In genomic region chr10:116271593-116272496, GRCh38 we compare ENCODE assay signal across 9 cellular contexts. TPM values are rescaled to one million over a fixed set of nuclear protein-coding genes. Genes with fewer than 3 reads are reported as not detected.
DNase-seq lines count a peak whose midpoint lies in the region; TF ChIP-seq lines count a peak whose summit lies in the region.
"Had no signal": no experiment of that assay in that cellular context is flagged by ENCODE, and none has a peak within 500 bp of the region (broad histone marks: within the 10 kb centered on the region; RNA-seq: fewer than 3 reads in every experiment).

No MANE protein-coding gene starts in this region.

- no peaks in the 10 kb centered on the region for H3K9me3 ChIP-seq in esophagus (ENCODE audit: control insufficient read depth in 2 of 2, insufficient read depth in 1 of 2, low read depth in 1 of 2, low read length in 1 of 2)

- H3K27ac ChIP-seq in esophagus (ENCODE audit: low read depth in 2 of 2, low read length in 1 of 2) = peak overlapping the region; percentile 17 to 48

- no peak for TF ChIP-seq CTCF in nephron (IDR thresholded peaks at IDR 0.05; ENCODE audit: unreplicated experiment in 3 of 3)

- peaks cover 34% of the 10 kb centered on the region for H3K4me1 Mint-ChIP-seq in nephron

- H3K27me3 Mint-ChIP-seq in nephron (ENCODE audit: low read depth) = peaks cover 50% of the 10 kb centered on the region

- peak overlapping the region; percentile 86 to 90 (median 89) for H3K4me3 Mint-ChIP-seq in nephron

- DNase-seq in AG08396 (ENCODE audit: low spot score) (peak; percentile 65), HK-2 (ENCODE audit: unreplicated experiment) (peak; percentile 62), H4 (ENCODE audit: low spot score) (no peak), NOMO-1 (lab: John Stamatoyannopoulos, UW; ENCODE audit: unreplicated experiment in 2 of 2) (no peak), NCI-H2227 (lab: John Stamatoyannopoulos, UW; ENCODE audit: unreplicated experiment) (no peak), COR-L47 (lab: John Stamatoyannopoulos, UW) (no peak)
- DNase-seq: effector CD8-positive, alpha-beta T cell had no signal

- H3K4me1 ChIP-seq in esophagus (ENCODE audit: control insufficient read depth in 2 of 2, insufficient read depth in 2 of 2, low read length in 1 of 2) = peaks cover 7 to 15% of the 10 kb centered on the region in 2 donors

- peaks cover 8% of the 10 kb centered on the region for H3K36me3 Mint-ChIP-seq in nephron (ENCODE audit: low read depth)

- H3K36me3 ChIP-seq in esophagus (ENCODE audit: control insufficient read depth in 2 of 2, insufficient read depth in 2 of 2, low read length in 1 of 2) = no peaks in the 10 kb centered on the region

- 1 to 2% methylated on average over 65 of the region's 65 CpGs for WGBS in esophagus, 2 donors

- no peaks in the 10 kb centered on the region for H3K9me3 Mint-ChIP-seq in nephron

- H3K4me3 ChIP-seq in esophagus (ENCODE audit: low read depth in 1 of 2, low read length in 2 of 2) = peak overlapping the region; percentile 28 to 47

- H3K27me3 ChIP-seq in esophagus (ENCODE audit: control insufficient read depth in 1 of 2, insufficient read depth in 2 of 2, low read length in 2 of 2) = peaks cover 18 to 25% of the 10 kb centered on the region in 2 donors

- H3K27ac Mint-ChIP-seq in nephron = peak overlapping the region in 1 of 3 experiments; percentile 50

RNA-seq across cellular contexts. Expression of gene GFRA1, which starts 1.2 kb away (rescaled TPM):
- 1 to 10 TPM in 1 of 2 donors, under 1 TPM in 1; 0.73 to 1.3 TPM for polyA plus RNA-seq in esophagus
- total RNA-seq in H4 (2014; rRNA removed; shearing (Covaris generic)) = 1.7 and 2.6 TPM in 2 replicates

RNA-seq across cellular contexts. Expression of gene CCDC172, which starts 52.4 kb away (rescaled TPM):
- polyA plus RNA-seq in esophagus = not detected
- total RNA-seq in H4 (2014; rRNA removed; shearing (Covaris generic)) = 0.06 and 0.41 TPM in 2 replicates

Comparison
In these comparisons a context has a peak if more than half of its experiments do, and no peak if none do; other contexts are left out.
1. DNase-seq: peak in AG08396 (single experiment) and HK-2 (single experiment); none in H4 (single experiment), NOMO-1 (0 of 2), NCI-H2227 (single experiment) and COR-L47 (single experiment).